Comparison of ENCODE assay signal across 11 cellular contexts in genomic region chr3:64163755-64164148, GRCh38.
DNase-seq lines count a peak whose midpoint lies in the region; ATAC-seq and FAIRE-seq lines count a peak whose summit lies in the region.
"Had no signal": no experiment of that assay in that cellular context is flagged by ENCODE, and none has a peak within 500 bp of the region (broad histone marks: within the 10 kb centered on the region; RNA-seq: fewer than 3 reads in every experiment).

No MANE protein-coding gene starts in this region.

- no peak for ATAC-seq in naive thymus-derived CD4-positive, alpha-beta T cell
- ATAC-seq: effector memory CD8-positive, alpha-beta T cell had no signal

- CTCF ChIA-PET in naive thymus-derived CD4-positive, alpha-beta T cell (lab: Charles Lee): no interaction called here

- no peak overlapping the region for H3K4me3 Mint-ChIP-seq in naive thymus-derived CD4-positive, alpha-beta T cell
- H3K4me3 Mint-ChIP-seq: effector memory CD8-positive, alpha-beta T cell had no signal

- no peak overlapping the region for H3K4me3 ChIP-seq in naive thymus-derived CD4-positive, alpha-beta T cell (ENCODE audit: low read length)
- H3K4me3 ChIP-seq: BLaER1 had no signal

- peak overlapping the region; percentile 77 for H3K27ac ChIP-seq in epithelial cell of prostate
- no peak overlapping the region for H3K27ac ChIP-seq in naive thymus-derived CD4-positive, alpha-beta T cell (ENCODE audit: low read depth, low read length)
- H3K27ac ChIP-seq: BLaER1 had no signal

- POLR2A ChIA-PET in naive thymus-derived CD4-positive, alpha-beta T cell (lab: Charles Lee): no interaction called here

- H3K9me3 ChIP-seq in naive thymus-derived CD4-positive, alpha-beta T cell (ENCODE audit: control insufficient read depth in 2 of 3, low read length in 3 of 3): no peaks in the 10 kb centered on the region
- H3K9me3 ChIP-seq: BLaER1 had no signal

- H3K4me1 Mint-ChIP-seq in naive thymus-derived CD4-positive, alpha-beta T cell: no peaks in the 10 kb centered on the region

- DNase-seq in NCI-H748 (lab: John Stamatoyannopoulos, UW; ENCODE audit: unreplicated experiment) (peak; percentile 25), NCI-H748 treated with DMSO at 0.1 percent for 48 hours (lab: John Stamatoyannopoulos, UW) (no peak), NCI-H2029 treated with DMSO at 0.1 percent for 48 hours (lab: John Stamatoyannopoulos, UW) (peak; percentile 11), epithelial cell of prostate (ENCODE audit: low read depth, low spot score) (peak; percentile 74), urothelium cell line (ENCODE audit: low spot score) (peak; percentile 44), NCI-H1105 treated with DMSO at 0.1 percent for 48 hours (lab: John Stamatoyannopoulos, UW) (no peak)
- no peak for DNase-seq in naive thymus-derived CD4-positive, alpha-beta T cell
- no peak for DNase-seq in activated naive CD4-positive, alpha-beta T cell treated with anti-CD3 and anti-CD28 coated beads, Interleukin-2, amount 50 U/mL, for 16 hours
- DNase-seq: effector memory CD8-positive, alpha-beta T cell; small intestine had no signal

- peaks cover 7 to 34% (median 16%) of the 10 kb centered on the region in 5 donors for H3K27me3 Mint-ChIP-seq in naive thymus-derived CD4-positive, alpha-beta T cell

- no peaks in the 10 kb centered on the region for H3K36me3 Mint-ChIP-seq in naive thymus-derived CD4-positive, alpha-beta T cell

- no peak overlapping the region for H3K27ac Mint-ChIP-seq in naive thymus-derived CD4-positive, alpha-beta T cell
- H3K27ac Mint-ChIP-seq: effector memory CD8-positive, alpha-beta T cell had no signal

- no peaks in the 10 kb centered on the region for H3K36me3 ChIP-seq in naive thymus-derived CD4-positive, alpha-beta T cell (ENCODE audit: control insufficient read depth in 2 of 3, insufficient read depth in 3 of 3, low read length in 3 of 3)
- H3K36me3 ChIP-seq: BLaER1 had no signal

- FAIRE-seq in urothelium cell line (lab: Jason Lieb, UNC): no peak
- FAIRE-seq: small intestine had no signal

- H3K9me3 Mint-ChIP-seq in naive thymus-derived CD4-positive, alpha-beta T cell: peaks cover 0 to 5% (median 2%) of the 10 kb centered on the region in 11 donors

- H3K4me1 ChIP-seq in naive thymus-derived CD4-positive, alpha-beta T cell (ENCODE audit: control insufficient read depth in 2 of 2, insufficient read depth in 2 of 2, low read length in 2 of 2): no peaks in the 10 kb centered on the region
- H3K4me1 ChIP-seq: BLaER1 had no signal

- H3K27me3 ChIP-seq in naive thymus-derived CD4-positive, alpha-beta T cell (ENCODE audit: control insufficient read depth in 2 of 2, insufficient read depth in 2 of 2, low read length in 2 of 2): no peaks in the 10 kb centered on the region
- H3K27me3 ChIP-seq: BLaER1 had no signal

- intact Hi-C loops in naive thymus-derived CD4-positive, alpha-beta T cell (cut with micrococcal nuclease): no loop called here

Comparison
In these comparisons a context has a peak if more than half of its experiments do, and no peak if none do; other contexts are left out.
1. DNase-seq: peak in NCI-H748 (single experiment), NCI-H2029 treated with DMSO at 0.1 percent for 48 hours (single experiment), epithelial cell of prostate (single experiment) and urothelium cell line (single experiment); none in NCI-H748 treated with DMSO at 0.1 percent for 48 hours (single experiment), naive thymus-derived CD4-positive, alpha-beta T cell (0 of 9), activated naive CD4-positive, alpha-beta T cell treated with anti-CD3 and anti-CD28 coated beads, Interleukin-2, amount 50 U/mL, for 16 hours (single experiment) and NCI-H1105 treated with DMSO at 0.1 percent for 48 hours (single experiment).